Comparison of ENCODE assay signal across 19 cellular contexts in genomic region chr16:3819175-3819527, GRCh38.
DNase-seq lines count a peak whose midpoint lies in the region; ATAC-seq, FAIRE-seq and TF ChIP-seq lines count a peak whose summit lies in the region.
"Had no signal": no experiment of that assay in that cellular context is flagged by ENCODE, and none has a peak within 500 bp of the region (broad histone marks: within the 10 kb centered on the region; RNA-seq: fewer than 3 reads in every experiment).

No MANE protein-coding gene starts in this region.

- ATAC-seq in WTC11 (no peak), memory B cell (ENCODE audit: low read depth) (no peak), HG02870 (IDR thresholded peaks at IDR 0.05; ENCODE audit: unreplicated experiment) (no peak)
- no peak for ATAC-seq in stimulated activated memory B cell treated with anti-CD40 and anti-IgM and Interleukin-4, amounts not matched to agents 10 μg/mL and 1 μg/mL and 100 μg/mL, for 72 hours
- ATAC-seq in activated CD4-positive, CD25-positive, alpha-beta regulatory T cell treated with anti-CD3 and anti-CD28 coated beads, Interleukin-2, amount 50 U/mL, for 24 hours = no peak

- H3K36me3 Mint-ChIP-seq in WTC11 = no peaks in the 10 kb centered on the region
- H3K36me3 Mint-ChIP-seq in memory B cell = peaks cover 3% of the 10 kb centered on the region
- H3K36me3 Mint-ChIP-seq in stimulated activated memory B cell treated with anti-CD40 and anti-IgM and Interleukin-4, amounts not matched to agents 10 μg/mL and 1 μg/mL and 100 μg/mL, for 72 hours = peaks cover 6% of the 10 kb centered on the region

- CTCF ChIA-PET in WTC11 (lab: Charles Lee) = no interaction called here

- 0 out of 2 replicates have a peak overlapping the region, but pooled peaks have one; percentile 21 for H3K27ac Mint-ChIP-seq in WTC11
- peak overlapping the region; percentile 95 for H3K27ac Mint-ChIP-seq in memory B cell
- H3K27ac Mint-ChIP-seq in stimulated activated memory B cell treated with anti-CD40 and anti-IgM and Interleukin-4, amounts not matched to agents 10 μg/mL and 1 μg/mL and 100 μg/mL, for 72 hours = peak overlapping the region; percentile 91

- no peak for TF ChIP-seq CTCF in WTC11 (IDR thresholded peaks at IDR 0.05)

- H3K9me3 Mint-ChIP-seq in WTC11 = no peaks in the 10 kb centered on the region
- no peaks in the 10 kb centered on the region for H3K9me3 Mint-ChIP-seq in memory B cell
- no peaks in the 10 kb centered on the region for H3K9me3 Mint-ChIP-seq in stimulated activated memory B cell treated with anti-CD40 and anti-IgM and Interleukin-4, amounts not matched to agents 10 μg/mL and 1 μg/mL and 100 μg/mL, for 72 hours
- H3K9me3 Mint-ChIP-seq: type B pancreatic cell had no signal

- POLR2A ChIA-PET in WTC11 (lab: Charles Lee) = no interaction called here

- peaks cover 51% of the 10 kb centered on the region for H3K4me1 Mint-ChIP-seq in WTC11
- H3K4me1 Mint-ChIP-seq in memory B cell = peaks cover 68% of the 10 kb centered on the region
- H3K4me1 Mint-ChIP-seq in stimulated activated memory B cell treated with anti-CD40 and anti-IgM and Interleukin-4, amounts not matched to agents 10 μg/mL and 1 μg/mL and 100 μg/mL, for 72 hours = peaks cover 88% of the 10 kb centered on the region

- peak; percentile 47 for FAIRE-seq in GM18507 (lab: Jason Lieb, UNC)
- FAIRE-seq: D721Med, H54 had no signal

- no peak for DNase-seq in GM18507 (ENCODE audit: extremely low spot score, insufficient read length, low read depth)
- no peak for DNase-seq in WTC11 (ENCODE audit: low spot score)
- DNase-seq in memory B cell (ENCODE audit: low spot score in 2 of 2) = no peak
- DNase-seq in DMS 273 treated with DMSO at 0.1 percent for 48 hours (lab: John Stamatoyannopoulos, UW) = no peak
- DNase-seq: activated CD8-positive, alpha-beta memory T cell treated with anti-CD3 and anti-CD28 coated beads for 24 hours; amygdala; caudate nucleus; left cardiac atrium; NCI-H1436 treated with DMSO at 0.1 percent for 48 hours; NCI-H2171 treated with DMSO at 0.1 percent for 48 hours; NCI-H69; retina; SHP77 treated with DMSO at 0.1 percent for 48 hours had no signal

- no peaks in the 10 kb centered on the region for H3K27me3 Mint-ChIP-seq in WTC11 (ENCODE audit: low read depth)
- no peaks in the 10 kb centered on the region for H3K27me3 Mint-ChIP-seq in memory B cell
- no peaks in the 10 kb centered on the region for H3K27me3 Mint-ChIP-seq in stimulated activated memory B cell treated with anti-CD40 and anti-IgM and Interleukin-4, amounts not matched to agents 10 μg/mL and 1 μg/mL and 100 μg/mL, for 72 hours
- H3K27me3 Mint-ChIP-seq: type B pancreatic cell had no signal

- H3K4me3 Mint-ChIP-seq in WTC11 (no peak overlapping the region), memory B cell (peak overlapping the region; percentile 66)
- no peak overlapping the region for H3K4me3 Mint-ChIP-seq in stimulated activated memory B cell treated with anti-CD40 and anti-IgM and Interleukin-4, amounts not matched to agents 10 μg/mL and 1 μg/mL and 100 μg/mL, for 72 hours

TF ChIP-seq in WTC11, 78 proteins besides CTCF, POLR2A, EP300 and RAD21:
- TF ChIP-seq, protein P1, sequence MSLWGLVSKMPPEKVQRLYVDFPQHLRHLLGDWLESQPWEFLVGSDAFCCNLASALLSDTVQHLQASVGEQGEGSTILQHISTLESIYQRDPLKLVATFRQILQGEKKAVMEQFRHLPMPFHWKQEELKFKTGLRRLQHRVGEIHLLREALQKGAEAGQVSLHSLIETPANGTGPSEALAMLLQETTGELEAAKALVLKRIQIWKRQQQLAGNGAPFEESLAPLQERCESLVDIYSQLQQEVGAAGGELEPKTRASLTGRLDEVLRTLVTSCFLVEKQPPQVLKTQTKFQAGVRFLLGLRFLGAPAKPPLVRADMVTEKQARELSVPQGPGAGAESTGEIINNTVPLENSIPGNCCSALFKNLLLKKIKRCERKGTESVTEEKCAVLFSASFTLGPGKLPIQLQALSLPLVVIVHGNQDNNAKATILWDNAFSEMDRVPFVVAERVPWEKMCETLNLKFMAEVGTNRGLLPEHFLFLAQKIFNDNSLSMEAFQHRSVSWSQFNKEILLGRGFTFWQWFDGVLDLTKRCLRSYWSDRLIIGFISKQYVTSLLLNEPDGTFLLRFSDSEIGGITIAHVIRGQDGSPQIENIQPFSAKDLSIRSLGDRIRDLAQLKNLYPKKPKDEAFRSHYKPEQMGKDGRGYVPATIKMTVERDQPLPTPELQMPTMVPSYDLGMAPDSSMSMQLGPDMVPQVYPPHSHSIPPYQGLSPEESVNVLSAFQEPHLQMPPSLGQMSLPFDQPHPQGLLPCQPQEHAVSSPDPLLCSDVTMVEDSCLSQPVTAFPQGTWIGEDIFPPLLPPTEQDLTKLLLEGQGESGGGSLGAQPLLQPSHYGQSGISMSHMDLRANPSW (CRISPR knock-in tag; conservative IDR thresholded peaks at IDR 0.05; ENCODE audit: low read depth) = no peak
- TF ChIP-seq SOX15 (CRISPR knock-in tag; IDR thresholded peaks at IDR 0.05) (no peak), CREB1 (CRISPR knock-in tag; IDR thresholded peaks at IDR 0.05) (no peak), ZNF232 (CRISPR knock-in tag; IDR thresholded peaks at IDR 0.05) (no peak), PRDM15 (CRISPR knock-in tag; IDR thresholded peaks at IDR 0.05) (no peak), ZNF512 (CRISPR knock-in tag; IDR thresholded peaks at IDR 0.05; ENCODE audit: borderline replicate concordance) (no peak)

Comparison
In these comparisons a context has a peak if more than half of its experiments do, and no peak if none do; other contexts are left out.
1. H3K27ac Mint-ChIP-seq: peak in every context shown above with its lines; median percentile 95 in memory B cell; 91 in stimulated activated memory B cell treated with anti-CD40 and anti-IgM and Interleukin-4, amounts not matched to agents 10 μg/mL and 1 μg/mL and 100 μg/mL, for 72 hours; 21 in WTC11.